Comparison of ENCODE assay signal across 1 cellular context in the genomic region with DNA sequence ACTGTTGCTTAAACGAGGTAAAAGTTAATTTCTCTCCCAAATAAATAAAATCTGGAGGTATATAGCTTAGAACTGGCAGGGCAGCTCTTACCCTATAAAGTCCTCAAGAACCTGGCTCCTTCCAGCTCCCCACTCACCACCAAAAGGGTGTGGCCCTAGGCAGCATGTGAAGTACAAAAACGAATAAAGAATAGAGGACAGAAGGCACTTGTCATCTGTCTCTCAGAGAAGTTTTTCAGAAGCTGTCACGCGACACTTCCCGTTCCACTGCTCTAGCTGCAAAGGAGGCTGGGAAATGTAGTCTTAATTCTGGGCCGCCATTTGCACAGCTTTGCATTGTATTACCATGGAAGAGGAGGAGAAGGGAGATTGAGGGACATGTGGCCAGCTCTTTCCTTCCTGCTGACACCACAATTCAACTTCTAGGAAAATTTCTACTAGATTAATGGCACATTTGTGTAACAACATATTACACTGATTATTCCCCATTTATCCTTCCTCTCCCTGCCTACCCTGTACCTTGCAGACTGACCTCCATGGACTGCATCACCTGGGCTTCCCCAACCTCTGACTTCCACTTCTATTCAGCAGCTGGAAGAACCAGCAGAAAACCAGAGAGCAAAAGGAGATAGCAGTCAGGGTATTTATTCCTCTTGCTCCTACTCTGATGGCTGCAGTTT.
TF ChIP-seq lines count a peak whose summit lies in the region.

No MANE protein-coding gene starts in this region.

TF ChIP-seq in HEK293, 187 proteins besides CTCF, POLR2A, EP300 and RAD21 (continued from another document):
- TF ChIP-seq, protein P1, sequence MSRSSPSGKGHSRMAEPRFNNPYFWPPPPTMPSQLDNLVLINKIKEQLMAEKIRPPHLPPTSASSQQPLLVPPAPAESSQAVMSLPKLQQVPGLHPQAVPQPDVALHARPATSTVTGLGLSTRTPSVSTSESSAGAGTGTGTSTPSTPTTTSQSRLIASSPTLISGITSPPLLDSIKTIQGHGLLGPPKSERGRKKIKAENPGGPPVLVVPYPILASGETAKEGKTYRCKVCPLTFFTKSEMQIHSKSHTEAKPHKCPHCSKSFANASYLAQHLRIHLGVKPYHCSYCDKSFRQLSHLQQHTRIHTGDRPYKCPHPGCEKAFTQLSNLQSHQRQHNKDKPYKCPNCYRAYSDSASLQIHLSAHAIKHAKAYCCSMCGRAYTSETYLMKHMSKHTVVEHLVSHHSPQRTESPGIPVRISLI (tag by site-specific recombination; IDR thresholded peaks at IDR 0.05) = peak; percentile 92
- no peak for TF ChIP-seq ZNF843 (tag by site-specific recombination; IDR thresholded peaks at IDR 0.05)
- TF ChIP-seq ZNF76 (tag by site-specific recombination; IDR thresholded peaks at IDR 0.05; ENCODE audit: borderline replicate concordance, low read depth) = peak; percentile 66; the same call in 1 of the 2 replicates
- TF ChIP-seq ZNF121 (tag by site-specific recombination; IDR thresholded peaks at IDR 0.05) = no peak
- TF ChIP-seq ZBTB1 (tag by site-specific recombination; IDR thresholded peaks at IDR 0.05) = no peak
- no peak for TF ChIP-seq ZNF23 (tag by site-specific recombination; IDR thresholded peaks at IDR 0.05; ENCODE audit: borderline replicate concordance)
- TF ChIP-seq ZNF335 (tag by site-specific recombination; conservative IDR thresholded peaks at IDR 0.05) = peak; percentile 64
- TF ChIP-seq MEIS1 (CRISPR knock-in tag; IDR thresholded peaks at IDR 0.05; ENCODE audit: borderline replicate concordance) = peak; percentile 95
- TF ChIP-seq YY2 (tag by site-specific recombination; IDR thresholded peaks at IDR 0.05) = peak; percentile 79
- TF ChIP-seq, protein P2, sequence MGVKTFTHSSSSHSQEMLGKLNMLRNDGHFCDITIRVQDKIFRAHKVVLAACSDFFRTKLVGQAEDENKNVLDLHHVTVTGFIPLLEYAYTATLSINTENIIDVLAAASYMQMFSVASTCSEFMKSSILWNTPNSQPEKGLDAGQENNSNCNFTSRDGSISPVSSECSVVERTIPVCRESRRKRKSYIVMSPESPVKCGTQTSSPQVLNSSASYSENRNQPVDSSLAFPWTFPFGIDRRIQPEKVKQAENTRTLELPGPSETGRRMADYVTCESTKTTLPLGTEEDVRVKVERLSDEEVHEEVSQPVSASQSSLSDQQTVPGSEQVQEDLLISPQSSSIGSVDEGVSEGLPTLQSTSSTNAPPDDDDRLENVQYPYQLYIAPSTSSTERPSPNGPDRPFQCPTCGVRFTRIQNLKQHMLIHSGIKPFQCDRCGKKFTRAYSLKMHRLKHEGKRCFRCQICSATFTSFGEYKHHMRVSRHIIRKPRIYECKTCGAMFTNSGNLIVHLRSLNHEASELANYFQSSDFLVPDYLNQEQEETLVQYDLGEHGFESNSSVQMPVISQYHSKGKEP (tag by site-specific recombination; IDR thresholded peaks at IDR 0.05) = no peak
- no peak for TF ChIP-seq ZNF391 (tag by site-specific recombination; IDR thresholded peaks at IDR 0.05; ENCODE audit: borderline replicate concordance, low read depth)
- no peak for TF ChIP-seq OVOL3 (tag by site-specific recombination; IDR thresholded peaks at IDR 0.05)
- no peak for TF ChIP-seq ZNF157 (tag by site-specific recombination; IDR thresholded peaks at IDR 0.05)
- TF ChIP-seq, protein P3, sequence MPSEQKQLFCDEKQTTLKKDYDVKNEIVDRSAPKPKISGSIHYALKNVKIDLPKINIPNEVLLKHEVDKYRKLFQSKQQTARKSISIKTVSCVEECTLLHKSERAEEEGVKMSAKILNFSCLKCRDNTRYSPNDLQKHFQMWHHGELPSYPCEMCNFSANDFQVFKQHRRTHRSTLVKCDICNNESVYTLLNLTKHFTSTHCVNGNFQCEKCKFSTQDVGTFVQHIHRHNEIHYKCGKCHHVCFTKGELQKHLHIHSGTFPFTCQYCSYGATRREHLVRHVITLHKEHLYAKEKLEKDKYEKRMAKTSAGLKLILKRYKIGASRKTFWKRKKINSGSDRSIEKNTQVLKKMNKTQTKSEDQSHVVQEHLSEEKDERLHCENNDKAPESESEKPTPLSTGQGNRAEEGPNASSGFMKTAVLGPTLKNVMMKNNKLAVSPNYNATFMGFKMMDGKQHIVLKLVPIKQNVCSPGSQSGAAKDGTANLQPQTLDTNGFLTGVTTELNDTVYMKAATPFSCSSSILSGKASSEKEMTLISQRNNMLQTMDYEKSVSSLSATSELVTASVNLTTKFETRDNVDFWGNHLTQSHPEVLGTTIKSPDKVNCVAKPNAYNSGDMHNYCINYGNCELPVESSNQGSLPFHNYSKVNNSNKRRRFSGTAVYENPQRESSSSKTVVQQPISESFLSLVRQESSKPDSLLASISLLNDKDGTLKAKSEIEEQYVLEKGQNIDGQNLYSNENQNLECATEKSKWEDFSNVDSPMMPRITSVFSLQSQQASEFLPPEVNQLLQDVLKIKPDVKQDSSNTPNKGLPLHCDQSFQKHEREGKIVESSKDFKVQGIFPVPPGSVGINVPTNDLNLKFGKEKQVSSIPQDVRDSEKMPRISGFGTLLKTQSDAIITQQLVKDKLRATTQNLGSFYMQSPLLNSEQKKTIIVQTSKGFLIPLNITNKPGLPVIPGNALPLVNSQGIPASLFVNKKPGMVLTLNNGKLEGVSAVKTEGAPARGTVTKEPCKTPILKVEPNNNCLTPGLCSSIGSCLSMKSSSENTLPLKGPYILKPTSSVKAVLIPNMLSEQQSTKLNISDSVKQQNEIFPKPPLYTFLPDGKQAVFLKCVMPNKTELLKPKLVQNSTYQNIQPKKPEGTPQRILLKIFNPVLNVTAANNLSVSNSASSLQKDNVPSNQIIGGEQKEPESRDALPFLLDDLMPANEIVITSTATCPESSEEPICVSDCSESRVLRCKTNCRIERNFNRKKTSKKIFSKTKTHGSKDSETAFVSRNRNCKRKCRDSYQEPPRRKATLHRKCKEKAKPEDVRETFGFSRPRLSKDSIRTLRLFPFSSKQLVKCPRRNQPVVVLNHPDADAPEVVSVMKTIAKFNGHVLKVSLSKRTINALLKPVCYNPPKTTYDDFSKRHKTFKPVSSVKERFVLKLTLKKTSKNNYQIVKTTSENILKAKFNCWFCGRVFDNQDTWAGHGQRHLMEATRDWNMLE (tag by site-specific recombination; conservative IDR thresholded peaks at IDR 0.05; ENCODE audit: low read depth) = peak; percentile 56; the same call in 1 of the 2 replicates
- TF ChIP-seq SETDB1 (IDR thresholded peaks at IDR 0.05; ENCODE audit: insufficient read length, low read length) = no peak
- TF ChIP-seq ZFP69B (tag by site-specific recombination; IDR thresholded peaks at IDR 0.05) = no peak
- TF ChIP-seq, protein P4, sequence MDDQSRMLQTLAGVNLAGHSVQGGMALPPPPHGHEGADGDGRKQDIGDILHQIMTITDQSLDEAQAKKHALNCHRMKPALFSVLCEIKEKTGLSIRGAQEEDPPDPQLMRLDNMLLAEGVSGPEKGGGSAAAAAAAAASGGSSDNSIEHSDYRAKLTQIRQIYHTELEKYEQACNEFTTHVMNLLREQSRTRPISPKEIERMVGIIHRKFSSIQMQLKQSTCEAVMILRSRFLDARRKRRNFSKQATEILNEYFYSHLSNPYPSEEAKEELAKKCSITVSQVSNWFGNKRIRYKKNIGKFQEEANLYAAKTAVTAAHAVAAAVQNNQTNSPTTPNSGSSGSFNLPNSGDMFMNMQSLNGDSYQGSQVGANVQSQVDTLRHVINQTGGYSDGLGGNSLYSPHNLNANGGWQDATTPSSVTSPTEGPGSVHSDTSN (CRISPR knock-in tag; IDR thresholded peaks at IDR 0.05) = no peak
- TF ChIP-seq, protein P5, sequence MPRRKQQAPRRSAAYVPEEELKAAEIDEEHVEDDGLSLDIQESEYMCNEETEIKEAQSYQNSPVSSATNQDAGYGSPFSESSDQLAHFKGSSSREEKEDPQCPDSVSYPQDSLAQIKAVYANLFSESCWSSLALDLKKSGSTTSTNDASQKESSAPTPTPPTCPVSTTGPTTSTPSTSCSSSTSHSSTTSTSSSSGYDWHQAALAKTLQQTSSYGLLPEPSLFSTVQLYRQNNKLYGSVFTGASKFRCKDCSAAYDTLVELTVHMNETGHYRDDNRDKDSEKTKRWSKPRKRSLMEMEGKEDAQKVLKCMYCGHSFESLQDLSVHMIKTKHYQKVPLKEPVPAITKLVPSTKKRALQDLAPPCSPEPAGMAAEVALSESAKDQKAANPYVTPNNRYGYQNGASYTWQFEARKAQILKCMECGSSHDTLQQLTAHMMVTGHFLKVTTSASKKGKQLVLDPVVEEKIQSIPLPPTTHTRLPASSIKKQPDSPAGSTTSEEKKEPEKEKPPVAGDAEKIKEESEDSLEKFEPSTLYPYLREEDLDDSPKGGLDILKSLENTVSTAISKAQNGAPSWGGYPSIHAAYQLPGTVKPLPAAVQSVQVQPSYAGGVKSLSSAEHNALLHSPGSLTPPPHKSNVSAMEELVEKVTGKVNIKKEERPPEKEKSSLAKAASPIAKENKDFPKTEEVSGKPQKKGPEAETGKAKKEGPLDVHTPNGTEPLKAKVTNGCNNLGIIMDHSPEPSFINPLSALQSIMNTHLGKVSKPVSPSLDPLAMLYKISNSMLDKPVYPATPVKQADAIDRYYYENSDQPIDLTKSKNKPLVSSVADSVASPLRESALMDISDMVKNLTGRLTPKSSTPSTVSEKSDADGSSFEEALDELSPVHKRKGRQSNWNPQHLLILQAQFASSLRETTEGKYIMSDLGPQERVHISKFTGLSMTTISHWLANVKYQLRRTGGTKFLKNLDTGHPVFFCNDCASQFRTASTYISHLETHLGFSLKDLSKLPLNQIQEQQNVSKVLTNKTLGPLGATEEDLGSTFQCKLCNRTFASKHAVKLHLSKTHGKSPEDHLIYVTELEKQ (tag by site-specific recombination; IDR thresholded peaks at IDR 0.05; ENCODE audit: borderline replicate concordance) = no peak
- TF ChIP-seq SCRT2 (tag by site-specific recombination; IDR thresholded peaks at IDR 0.05) = 0 out of 2 replicates have a peak, but pooled peaks have one; percentile 16
- TF ChIP-seq ZNF366 (tag by site-specific recombination; conservative IDR thresholded peaks at IDR 0.05) = 0 out of 2 replicates have a peak, but pooled peaks have one; percentile 45
- TF ChIP-seq ZNF629 (tag by site-specific recombination; IDR thresholded peaks at IDR 0.05) = no peak
- no peak for TF ChIP-seq ZNF433 (tag by site-specific recombination; IDR thresholded peaks at IDR 0.05; ENCODE audit: low read depth)
- TF ChIP-seq SP3 (tag by site-specific recombination; IDR thresholded peaks at IDR 0.05) = no peak
- TF ChIP-seq, protein P6, sequence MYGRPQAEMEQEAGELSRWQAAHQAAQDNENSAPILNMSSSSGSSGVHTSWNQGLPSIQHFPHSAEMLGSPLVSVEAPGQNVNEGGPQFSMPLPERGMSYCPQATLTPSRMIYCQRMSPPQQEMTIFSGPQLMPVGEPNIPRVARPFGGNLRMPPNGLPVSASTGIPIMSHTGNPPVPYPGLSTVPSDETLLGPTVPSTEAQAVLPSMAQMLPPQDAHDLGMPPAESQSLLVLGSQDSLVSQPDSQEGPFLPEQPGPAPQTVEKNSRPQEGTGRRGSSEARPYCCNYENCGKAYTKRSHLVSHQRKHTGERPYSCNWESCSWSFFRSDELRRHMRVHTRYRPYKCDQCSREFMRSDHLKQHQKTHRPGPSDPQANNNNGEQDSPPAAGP (tag by site-specific recombination; IDR thresholded peaks at IDR 0.05) = no peak
- TF ChIP-seq ZSCAN23 (tag by site-specific recombination; IDR thresholded peaks at IDR 0.05) = no peak
- no peak for TF ChIP-seq ZNF324 (tag by site-specific recombination; IDR thresholded peaks at IDR 0.05)
- TF ChIP-seq, protein P7, sequence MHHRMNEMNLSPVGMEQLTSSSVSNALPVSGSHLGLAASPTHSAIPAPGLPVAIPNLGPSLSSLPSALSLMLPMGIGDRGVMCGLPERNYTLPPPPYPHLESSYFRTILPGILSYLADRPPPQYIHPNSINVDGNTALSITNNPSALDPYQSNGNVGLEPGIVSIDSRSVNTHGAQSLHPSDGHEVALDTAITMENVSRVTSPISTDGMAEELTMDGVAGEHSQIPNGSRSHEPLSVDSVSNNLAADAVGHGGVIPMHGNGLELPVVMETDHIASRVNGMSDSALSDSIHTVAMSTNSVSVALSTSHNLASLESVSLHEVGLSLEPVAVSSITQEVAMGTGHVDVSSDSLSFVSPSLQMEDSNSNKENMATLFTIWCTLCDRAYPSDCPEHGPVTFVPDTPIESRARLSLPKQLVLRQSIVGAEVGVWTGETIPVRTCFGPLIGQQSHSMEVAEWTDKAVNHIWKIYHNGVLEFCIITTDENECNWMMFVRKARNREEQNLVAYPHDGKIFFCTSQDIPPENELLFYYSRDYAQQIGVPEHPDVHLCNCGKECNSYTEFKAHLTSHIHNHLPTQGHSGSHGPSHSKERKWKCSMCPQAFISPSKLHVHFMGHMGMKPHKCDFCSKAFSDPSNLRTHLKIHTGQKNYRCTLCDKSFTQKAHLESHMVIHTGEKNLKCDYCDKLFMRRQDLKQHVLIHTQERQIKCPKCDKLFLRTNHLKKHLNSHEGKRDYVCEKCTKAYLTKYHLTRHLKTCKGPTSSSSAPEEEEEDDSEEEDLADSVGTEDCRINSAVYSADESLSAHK (tag by site-specific recombination; IDR thresholded peaks at IDR 0.05) = no peak
